Comparison of ENCODE assay signal across 8 cellular contexts in genomic region chrX:155767101-155767878, GRCh38.
A peak's percentile ranks its signal among the peaks of the same experiment; 100 is the strongest.
DNase-seq lines count a peak whose midpoint lies in the region; ATAC-seq, FAIRE-seq and TF ChIP-seq lines count a peak whose summit lies in the region.

No MANE protein-coding gene starts in this region.

- peaks cover 7% of the 10 kb centered on the region for H3K9me3 Mint-ChIP-seq in HFFc6

- no peaks in the 10 kb centered on the region for H3K79me2 ChIP-seq in keratinocyte (ENCODE audit: control insufficient read depth, insufficient read depth, low read length)

- H3K4me1 Mint-ChIP-seq in HFFc6 (ENCODE audit: low read depth) = no peaks in the 10 kb centered on the region

- DNase-seq in Ammon's horn (ENCODE audit: low spot score) (peak; percentile 69), HFFc6 (peak; percentile 18), SK-N-DZ (ENCODE audit: low spot score) (peak; percentile 58), keratinocyte (ENCODE audit: low read depth, low spot score) (no peak), frontal cortex (ENCODE audit: low spot score in 2 of 2) (no peak)
- peak; percentile 15 for DNase-seq in central memory CD4-positive, alpha-beta T cell
- DNase-seq in stimulated activated CD4-positive, alpha-beta T cell treated with anti-CD3 and anti-CD28 coated beads, Interleukin-15, amount 100 ng/mL, for 24 hours = peak; percentile 49

- TF ChIP-seq CTCF in HFFc6 (IDR thresholded peaks at IDR 0.05) = no peak
- TF ChIP-seq CTCF in keratinocyte (optimal IDR thresholded peaks at IDR 0.05 in 1 of 3, IDR thresholded peaks at IDR 0.05 in 1 of 3, conservative IDR thresholded peaks at IDR 0.05 in 1 of 3; ENCODE audit: extremely low read depth in 1 of 3, insufficient read depth in 2 of 3, low read length in 3 of 3) = no peak

- H3K4me2 ChIP-seq in keratinocyte (ENCODE audit: control insufficient read depth, extremely low read depth, insufficient read depth, low read depth, low read length) = peak overlapping the region; percentile 72

- H3K9me3 ChIP-seq in keratinocyte (ENCODE audit: control insufficient read depth, low read depth, low read length) = no peaks in the 10 kb centered on the region

- no peaks in the 10 kb centered on the region for H3K36me3 Mint-ChIP-seq in HFFc6 (ENCODE audit: low read depth)

- dilution Hi-C loops in keratinocyte (cut with MboI; ENCODE audit: extremely low pct_ligation_motif_present, low sequenced_read_pairs) = no loop called here

- no peak overlapping the region for H3K27ac ChIP-seq in keratinocyte (ENCODE audit: control insufficient read depth, insufficient read depth, low read length)

- no peaks in the 10 kb centered on the region for H3K27me3 Mint-ChIP-seq in HFFc6 (ENCODE audit: insufficient read depth)

- H3K9ac ChIP-seq in keratinocyte (ENCODE audit: control insufficient read depth, extremely low read depth, insufficient read depth, low read length) = peak overlapping the region; percentile 31

- peak overlapping the region; percentile 39; the same call in 1 of the 2 replicates for H3K27ac Mint-ChIP-seq in HFFc6

- FAIRE-seq in keratinocyte (lab: Jason Lieb, UNC) (no peak), frontal cortex (lab: Jason Lieb, UNC) (no peak)

- H3K27me3 ChIP-seq in keratinocyte (ENCODE audit: control insufficient read depth, extremely low read depth, insufficient read depth, low read length) = no peaks in the 10 kb centered on the region

- ATAC-seq in HG03159 (IDR thresholded peaks at IDR 0.05; ENCODE audit: unreplicated experiment) = no peak

- peak overlapping the region; percentile 25 to 63 (median 61) for H3K4me3 ChIP-seq in keratinocyte (ENCODE audit: control insufficient read depth in 2 of 3, extremely low read depth in 1 of 3, insufficient read depth in 2 of 3, low read depth in 1 of 3, low read length in 3 of 3)

- H3K4me3 Mint-ChIP-seq in HFFc6 = peak overlapping the region; percentile 88

- H4K20me1 ChIP-seq in keratinocyte (ENCODE audit: control insufficient read depth, extremely low read depth, insufficient read depth, low read length) = no peaks in the 10 kb centered on the region

- H2AFZ ChIP-seq in keratinocyte (ENCODE audit: control insufficient read depth, low read length) = peak overlapping the region; percentile 82

- H3K36me3 ChIP-seq in keratinocyte (ENCODE audit: control insufficient read depth in 2 of 2, extremely low read depth in 1 of 2, insufficient read depth in 2 of 2, low read length in 2 of 2) = no peaks in the 10 kb centered on the region

- H3K4me1 ChIP-seq in keratinocyte (ENCODE audit: control insufficient read depth, extremely low read depth, insufficient read depth, low read length) = peaks cover 3% of the 10 kb centered on the region

- H3K9me1 ChIP-seq in keratinocyte (ENCODE audit: control insufficient read depth, extremely low read depth, insufficient read depth, low read length) = no peaks in the 10 kb centered on the region

Comparison
In these comparisons a context has a peak if more than half of its experiments do, and no peak if none do; other contexts are left out.
1. DNase-seq: peak in Ammon's horn (single experiment), HFFc6 (single experiment), SK-N-DZ (single experiment), central memory CD4-positive, alpha-beta T cell (single experiment) and stimulated activated CD4-positive, alpha-beta T cell treated with anti-CD3 and anti-CD28 coated beads, Interleukin-15, amount 100 ng/mL, for 24 hours (single experiment); none in keratinocyte (single experiment) and frontal cortex (0 of 2).